In genomic region chr17:43385046-43385831, GRCh38 we compare ENCODE assay signal across 12 cellular contexts.
"Had no signal": no experiment of that assay in that cellular context is flagged by ENCODE, and none has a peak within 500 bp of the region (broad histone marks: within the 10 kb centered on the region; RNA-seq: fewer than 3 reads in every experiment).

No MANE protein-coding gene starts in this region.

- ATAC-seq: activated naive CD4-positive, alpha-beta T cell treated with anti-CD3 and anti-CD28 coated beads, Interleukin-2, amount 50 U/mL, for 72 hours; SK-N-SH treated with all-trans-retinoic acid at 6 μM for 48 hours; T-helper 17 cell had no signal

- DNase-seq: activated CD4-positive, alpha-beta T cell treated with anti-CD3 and anti-CD28 coated beads, Interleukin-2, amount 50 U/mL, for 1 hour; amniotic stem cell; dermis blood vessel endothelial cell; left ventricle myocardium inferior; T-helper 17 cell; trophoblast cell had no signal

- H3K4me3 ChIP-seq: esophagus muscularis mucosa, left ventricle myocardium inferior, skin epidermis had no signal

- H3K27ac Mint-ChIP-seq: T-helper 17 cell had no signal

- H3K27me3 Mint-ChIP-seq: brain, T-helper 17 cell had no signal

- H3K4me3 Mint-ChIP-seq: T-helper 17 cell had no signal

- H3K27me3 ChIP-seq: esophagus muscularis mucosa, neutrophil had no signal

- H3K36me3 Mint-ChIP-seq: brain had no signal

- H3K36me3 ChIP-seq: esophagus muscularis mucosa, left ventricle myocardium inferior, neutrophil had no signal

- H3K27ac ChIP-seq: esophagus muscularis mucosa, left ventricle myocardium inferior had no signal

- H3K9me3 ChIP-seq: esophagus muscularis mucosa, neutrophil had no signal
